In the genomic region with DNA sequence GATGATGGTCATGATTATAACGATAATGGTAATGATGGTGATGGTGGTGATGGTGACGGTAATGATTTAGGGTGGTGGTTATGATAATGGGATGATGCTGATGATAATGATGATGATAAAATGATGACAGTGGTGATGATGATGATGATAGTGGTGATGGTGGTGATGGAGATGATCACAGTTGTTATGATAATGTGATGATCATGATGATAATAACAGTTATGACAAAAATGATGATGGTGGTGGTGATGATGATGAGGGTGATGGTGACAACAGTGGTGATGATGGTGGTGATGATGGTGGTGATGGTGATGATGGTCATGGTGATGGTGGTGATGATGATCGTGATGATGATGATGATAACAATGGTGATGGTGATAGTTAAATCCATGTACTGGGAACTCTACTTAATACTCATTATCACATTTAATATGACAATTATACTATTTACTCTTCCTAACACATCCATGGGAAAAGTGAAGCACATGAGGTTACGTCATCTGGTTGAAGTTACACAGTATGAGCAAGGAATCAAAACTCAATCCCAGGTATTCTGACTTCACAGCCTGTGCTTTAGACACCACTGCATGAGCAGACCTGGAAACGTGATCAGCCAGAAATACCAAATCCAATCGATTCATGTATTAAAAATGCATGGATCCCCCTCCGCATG, we compare ENCODE assay signal across 24 cellular contexts.
"Had no signal": no experiment of that assay in that cellular context is flagged by ENCODE, and none has a peak within 500 bp of the region (broad histone marks: within the 10 kb centered on the region; RNA-seq: fewer than 3 reads in every experiment).

No MANE protein-coding gene starts in this region.

- ATAC-seq: natural killer cell treated with Interleukin-12 subunit alpha and Interleukin-12 subunit beta and Interleukin-15 and Interleukin-18, amount 100 ng/mL, for 72 hours; sciatic nerve; stimulated activated memory B cell treated with anti-CD40 and anti-IgM and Interleukin-4, amounts not matched to agents 10 μg/mL and 1 μg/mL and 100 μg/mL, for 72 hours; stimulated activated naive CD8-positive, alpha-beta T cell treated with anti-CD3 and anti-CD28 coated beads, Interleukin-15, amount 100 ng/mL, for 72 hours had no signal

- DNase-seq: islet precursor cell; left ventricle myocardium inferior; mesendoderm; naive B cell; ovary; stimulated activated CD4-positive, alpha-beta T cell treated with anti-CD3 and anti-CD28 coated beads, Interleukin-12 subunit alpha, Interleukin-12 subunit beta, amount 100 ng/mL, for 4 hours; stimulated activated CD4-positive, alpha-beta T cell treated with anti-CD3 and anti-CD28 coated beads, Interleukin-15, amount 100 ng/mL, for 24 hours; stimulated activated CD4-positive, alpha-beta T cell treated with anti-CD3 and anti-CD28 coated beads, Interleukin-2, amount 100 ng/mL, for 24 hours; stimulated activated CD4-positive, alpha-beta T cell treated with anti-CD3 and anti-CD28 coated beads, Interleukin-4, amount 100 ng/mL, for 1 hour; stimulated activated naive CD4-positive, alpha-beta T cell treated with Interleukin-2 at 50 U/mL for 16 hours; stimulated activated naive CD8-positive, alpha-beta T cell treated with anti-CD3 and anti-CD28 coated beads, Interleukin-15, amount 100 ng/mL, for 72 hours; substantia nigra had no signal

- H3K27me3 Mint-ChIP-seq: naive B cell; natural killer cell treated with Interleukin-12 subunit alpha and Interleukin-12 subunit beta and Interleukin-15 and Interleukin-18, amount 100 ng/mL, for 72 hours; stimulated activated memory B cell treated with anti-CD40 and anti-IgM and Interleukin-4, amounts not matched to agents 10 μg/mL and 1 μg/mL and 100 μg/mL, for 72 hours; stimulated activated naive CD8-positive, alpha-beta T cell treated with anti-CD3 and anti-CD28 coated beads, Interleukin-15, amount 100 ng/mL, for 72 hours; type B pancreatic cell had no signal

- H3K4me3 Mint-ChIP-seq: mesothelial cell of epicardium; naive B cell; natural killer cell treated with Interleukin-12 subunit alpha and Interleukin-12 subunit beta and Interleukin-15 and Interleukin-18, amount 100 ng/mL, for 72 hours; stimulated activated memory B cell treated with anti-CD40 and anti-IgM and Interleukin-4, amounts not matched to agents 10 μg/mL and 1 μg/mL and 100 μg/mL, for 72 hours; stimulated activated naive CD8-positive, alpha-beta T cell treated with anti-CD3 and anti-CD28 coated beads, Interleukin-15, amount 100 ng/mL, for 72 hours; type B pancreatic cell had no signal

- H3K79me2 ChIP-seq: hepatocyte had no signal

- H3K36me3 Mint-ChIP-seq: mesothelial cell of epicardium; natural killer cell treated with Interleukin-12 subunit alpha and Interleukin-12 subunit beta and Interleukin-15 and Interleukin-18, amount 100 ng/mL, for 72 hours; type B pancreatic cell had no signal

- H3K9me3 Mint-ChIP-seq: natural killer cell treated with Interleukin-12 subunit alpha and Interleukin-12 subunit beta and Interleukin-15 and Interleukin-18, amount 100 ng/mL, for 72 hours; type B pancreatic cell had no signal

- H3K4me1 Mint-ChIP-seq: mesothelial cell of epicardium; stimulated activated memory B cell treated with anti-CD40 and anti-IgM and Interleukin-4, amounts not matched to agents 10 μg/mL and 1 μg/mL and 100 μg/mL, for 72 hours; stimulated activated naive CD8-positive, alpha-beta T cell treated with anti-CD3 and anti-CD28 coated beads, Interleukin-15, amount 100 ng/mL, for 72 hours had no signal

- H3K27me3 ChIP-seq: hepatocyte, ovary, right atrium auricular region, tibial nerve, vagina had no signal

- H3K27ac ChIP-seq: hepatocyte, left ventricle myocardium inferior, ovary, right atrium auricular region, skin epidermis, tibial nerve, vagina had no signal

- H3K4me1 ChIP-seq: left ventricle myocardium inferior, right atrium auricular region, tibial nerve, vagina had no signal

- H3K36me3 ChIP-seq: left ventricle myocardium inferior, ovary, right atrium auricular region, tibial nerve, vagina had no signal

- H3K27ac Mint-ChIP-seq: mesothelial cell of epicardium; naive B cell; natural killer cell treated with Interleukin-12 subunit alpha and Interleukin-12 subunit beta and Interleukin-15 and Interleukin-18, amount 100 ng/mL, for 72 hours; progenitor cell of endocrine pancreas; stimulated activated memory B cell treated with anti-CD40 and anti-IgM and Interleukin-4, amounts not matched to agents 10 μg/mL and 1 μg/mL and 100 μg/mL, for 72 hours; stimulated activated naive CD8-positive, alpha-beta T cell treated with anti-CD3 and anti-CD28 coated beads, Interleukin-15, amount 100 ng/mL, for 72 hours; type B pancreatic cell had no signal

- H3K9me3 ChIP-seq: ovary, vagina had no signal

- H3K4me3 ChIP-seq: hepatocyte, left ventricle myocardium inferior, lung, ovary, right atrium auricular region, skin epidermis, tibial nerve, vagina had no signal

- H2AFZ ChIP-seq: hepatocyte had no signal

- H3K4me2 ChIP-seq: hepatocyte had no signal
